Comparison of ENCODE assay signal across 8 cellular contexts in genomic region chr10:102418612-102419560, GRCh38. TPM values are rescaled to one million over a fixed set of nuclear protein-coding genes. Genes with fewer than 3 reads are reported as not detected.
DNase-seq lines count a peak whose midpoint lies in the region; ATAC-seq, FAIRE-seq and TF ChIP-seq lines count a peak whose summit lies in the region.

Gene PSD, minus strand, starts transcription at chr10:102418785. Its CDS starts 1,747 bp downstream, at chr10:102417038.

- H3K4me1 ChIP-seq in HAP-1 (peaks cover 19% of the 10 kb centered on the region), breast epithelium (peaks cover 5 to 11% of the 10 kb centered on the region in 2 donors), mucosa of descending colon (ENCODE audit: low read depth) (peaks cover 27% of the 10 kb centered on the region)

- DNase-seq in HAP-1 (ENCODE audit: low spot score in 2 of 2) (peak in 1 of 2 experiments; percentile 43), NCI-H345 (lab: John Stamatoyannopoulos, UW) (peak; percentile 78), breast epithelium (ENCODE audit: low spot score in 2 of 2) (no peak), mucosa of descending colon (peak in 1 of 3 donors; percentile 55), NOMO-1 (lab: John Stamatoyannopoulos, UW; ENCODE audit: unreplicated experiment in 2 of 2) (no peak), urothelium cell line (ENCODE audit: low spot score) (no peak), GM13976 (ENCODE audit: low spot score) (no peak)

- H3K4me3 ChIP-seq in HAP-1 (peak within 1 kb of the TSS; percentile 81), breast epithelium (peak within 1 kb of the TSS; percentile 83 to 94 (median 90)), mucosa of descending colon (no peak within 1 kb of the TSS)

- TF ChIP-seq POLR2A in breast epithelium (IDR thresholded peaks at IDR 0.05) = no peak

- no peak for FAIRE-seq in urothelium cell line (lab: Jason Lieb, UNC)

- H3K27ac ChIP-seq in breast epithelium = no peak within 1 kb of the TSS

- H3K27me3 ChIP-seq in HAP-1 (ENCODE audit: low read depth) (no peaks in the 10 kb centered on the region), breast epithelium (peaks cover 0 to 44% of the 10 kb centered on the region in 2 donors)

- intact Hi-C loops in breast epithelium (cut with DNase I; ENCODE audit: low total_unique reads) = no loop called here
- intact Hi-C loops in mucosa of descending colon (cut with DNase I, micrococcal nuclease) = no loop called here

- no peak for ATAC-seq in mucosa of descending colon
- no peak for ATAC-seq in GM18868 (IDR thresholded peaks at IDR 0.05; ENCODE audit: unreplicated experiment)

- no peaks in the 10 kb centered on the region for H3K9me3 ChIP-seq in HAP-1
- no peaks in the 10 kb centered on the region for H3K9me3 ChIP-seq in breast epithelium
- no peaks in the 10 kb centered on the region for H3K9me3 ChIP-seq in mucosa of descending colon

- no peak for TF ChIP-seq CTCF in breast epithelium (IDR thresholded peaks at IDR 0.05)
- no peak for TF ChIP-seq CTCF in mucosa of descending colon (IDR thresholded peaks at IDR 0.05)
- TF ChIP-seq CTCF in GM13976 (IDR thresholded peaks at IDR 0.05; ENCODE audit: borderline replicate concordance, control extremely low read depth, extremely low read depth, insufficient read depth, missing control alignments) = no peak

- peaks cover 11% of the 10 kb centered on the region for H3K36me3 ChIP-seq in HAP-1 (replicated peaks)
- no peaks in the 10 kb centered on the region for H3K36me3 ChIP-seq in breast epithelium
- H3K36me3 ChIP-seq in mucosa of descending colon (ENCODE audit: low read depth) = no peaks in the 10 kb centered on the region

- in situ Hi-C loops in HAP-1 (cut with MboI; ENCODE audit: low sequenced_read_pairs) (no loop called here), GM13976 (cut with MboI; ENCODE audit: low sequenced_read_pairs, unreplicated experiment) (no loop called here)

RNA-seq across cellular contexts. Expression of gene PSD, which starts in this region (rescaled TPM):
- total RNA-seq in breast epithelium (10 to 100 TPM in 1 of 3 donors, 1 to 10 TPM in 1, under 1 TPM in 1; 0.96 to 13.4 (median 6.3) TPM), mucosa of descending colon (100 to 1,000 TPM in 1 of 3 donors, 10 to 100 TPM in 1, 1 to 10 TPM in 1; 8.2 to 228 (median 11.4) TPM)
